Comparison of ENCODE assay signal across 18 cellular contexts in the genomic region with DNA sequence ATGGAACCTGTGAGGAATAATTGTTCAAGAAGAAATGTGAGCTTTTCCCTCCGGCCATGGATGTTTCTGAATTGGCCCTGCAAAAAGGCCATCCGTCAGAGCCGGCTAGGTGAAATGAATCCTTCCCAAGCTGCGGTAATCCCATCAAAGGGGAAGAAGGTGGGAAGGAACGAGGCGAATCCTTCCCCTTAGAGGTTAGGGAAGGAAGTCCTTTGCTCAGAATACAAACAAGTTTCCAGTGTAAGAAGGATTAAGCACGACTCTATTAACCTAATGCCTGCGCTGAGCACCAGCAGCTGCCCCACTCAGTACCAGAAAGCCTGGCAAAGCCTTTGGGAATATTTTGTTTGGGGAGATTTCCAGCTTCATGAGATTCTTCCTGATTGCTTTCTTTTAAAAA. TPM values are rescaled to one million over a fixed set of nuclear protein-coding genes. Genes with fewer than 3 reads are reported as not detected.
A peak's percentile ranks its signal among the peaks of the same experiment; 100 is the strongest.
DNase-seq lines count a peak whose midpoint lies in the region; ATAC-seq and TF ChIP-seq lines count a peak whose summit lies in the region.
"Had no signal": no experiment of that assay in that cellular context is flagged by ENCODE, and none has a peak within 500 bp of the region (broad histone marks: within the 10 kb centered on the region; RNA-seq: fewer than 3 reads in every experiment).

No MANE protein-coding gene starts in this region.

- POLR2A ChIA-PET in activated B cell treated with CpG ODN at 0.5 μM for 24 hours (lab: Charles Lee): no interaction called here

- H3K9me3 Mint-ChIP-seq in activated B cell treated with CpG ODN at 0.5 μM for 24 hours: no peaks in the 10 kb centered on the region
- H3K9me3 Mint-ChIP-seq: CD4-positive, alpha-beta T cell had no signal

- DNase-seq in D341Med (ENCODE audit: low spot score): peak; percentile 52
- DNase-seq in NCI-H524 treated with DMSO at 0.1 percent for 48 hours (lab: John Stamatoyannopoulos, UW): peak; percentile 9
- no peak for DNase-seq in activated B cell treated with CpG ODN at 0.5 μM for 24 hours
- peak; percentile 35 for DNase-seq in left kidney (ENCODE audit: low read depth, low spot score)
- DNase-seq in NCI-H2081 treated with DMSO at 0.1 percent for 48 hours (lab: John Stamatoyannopoulos, UW): no peak
- DNase-seq in NCI-H1105 treated with DMSO at 0.1 percent for 48 hours (lab: John Stamatoyannopoulos, UW): no peak
- DNase-seq: AML-193; Caco-2; CD4-positive, alpha-beta T cell; DMS79 treated with DMSO at 0.1 percent for 48 hours; GF-D8; GM23248; H7; HFFc6 had no signal

- CTCF ChIA-PET in activated B cell treated with CpG ODN at 0.5 μM for 24 hours (lab: Charles Lee): no interaction called here

- peak overlapping the region; percentile 0 for H3K27ac Mint-ChIP-seq in activated B cell treated with CpG ODN at 0.5 μM for 24 hours
- H3K27ac Mint-ChIP-seq: CD4-positive, alpha-beta T cell; HFFc6 had no signal

- TF ChIP-seq CTCF in activated B cell treated with CpG ODN at 0.5 μM for 24 hours (IDR thresholded peaks at IDR 0.05): no peak

- H3K4me3 Mint-ChIP-seq in activated B cell treated with CpG ODN at 0.5 μM for 24 hours: no peak overlapping the region
- H3K4me3 Mint-ChIP-seq: CD4-positive, alpha-beta T cell; HFFc6 had no signal

- no peaks in the 10 kb centered on the region for H3K27me3 Mint-ChIP-seq in activated B cell treated with CpG ODN at 0.5 μM for 24 hours

- intact Hi-C loops in activated B cell treated with CpG ODN at 0.5 μM for 24 hours (cut with micrococcal nuclease): loop anchor here (5.0 kb wide), 3 partner anchors 277 to 1868 kb away; partner anchors contain the start of gene MKI67

- ATAC-seq in activated B cell treated with CpG ODN at 0.5 μM for 24 hours (ENCODE audit: low read depth) (no peak), GM18867 (IDR thresholded peaks at IDR 0.05; ENCODE audit: unreplicated experiment) (no peak), GM18907 (IDR thresholded peaks at IDR 0.05; ENCODE audit: unreplicated experiment) (no peak)
- ATAC-seq: A549, HCT116 had no signal

- peaks cover 25% of the 10 kb centered on the region for H3K4me1 Mint-ChIP-seq in activated B cell treated with CpG ODN at 0.5 μM for 24 hours

- H3K36me3 Mint-ChIP-seq in activated B cell treated with CpG ODN at 0.5 μM for 24 hours (ENCODE audit: low read depth): no peaks in the 10 kb centered on the region

RNA-seq across cellular contexts. Expression of gene CLRN3, which starts 42.8 kb away (rescaled TPM):
- total RNA-seq in activated B cell treated with CpG ODN at 0.5 μM for 24 hours: not detected in 2 replicates
- total RNA-seq: CD4-positive, alpha-beta T cell; GM23248; H7; HFFc6 had no signal

RNA-seq across cellular contexts. Expression of gene PTPRE, which starts 57.0 kb away (rescaled TPM):
- 28.2 and 36.8 TPM in 2 replicates for total RNA-seq in activated B cell treated with CpG ODN at 0.5 μM for 24 hours

Comparison
In these comparisons a context has a peak if more than half of its experiments do, and no peak if none do; other contexts are left out.
1. DNase-seq: peak in D341Med (single experiment), NCI-H524 treated with DMSO at 0.1 percent for 48 hours (single experiment) and left kidney (single experiment); none in activated B cell treated with CpG ODN at 0.5 μM for 24 hours (single experiment), NCI-H2081 treated with DMSO at 0.1 percent for 48 hours (single experiment) and NCI-H1105 treated with DMSO at 0.1 percent for 48 hours (single experiment).